ENCODE assay signal across 10 cellular contexts in genomic region chr7:81685263-81685868, GRCh38.
DNase-seq lines count a peak whose midpoint lies in the region; ATAC-seq and TF ChIP-seq lines count a peak whose summit lies in the region.
"Had no signal": no experiment of that assay in that cellular context is flagged by ENCODE, and none has a peak within 500 bp of the region (broad histone marks: within the 10 kb centered on the region; RNA-seq: fewer than 3 reads in every experiment).

No MANE protein-coding gene starts in this region.

- H3K79me2 ChIP-seq in GM23248 (ENCODE audit: insufficient read depth) = no peaks in the 10 kb centered on the region

- DNase-seq in GM23248 (no peak), Panc1 (ENCODE audit: low read depth, low spot score) (no peak), foreskin keratinocyte (no peak), thyroid gland (no peak), testis (no peak)
- DNase-seq in activated T-cell treated with anti-CD3 and anti-CD28 coated beads, Interleukin-2, amount 50 U/mL, for 4 hours = no peak
- DNase-seq: activated B cell treated with CpG ODN at 0.5 μM for 24 hours; stimulated activated naive CD4-positive, alpha-beta T cell had no signal

- H3K36me3 ChIP-seq in GM23248 (ENCODE audit: low read depth) (no peaks in the 10 kb centered on the region), Panc1 (ENCODE audit: control insufficient read depth, insufficient read depth, low read length) (no peaks in the 10 kb centered on the region; the same call in 1 of the 2 replicates), thyroid gland (no peaks in the 10 kb centered on the region), testis (ENCODE audit: low read depth, missing control alignments) (no peaks in the 10 kb centered on the region)

- WGBS in GM23248 (ENCODE audit: low coverage in 1 of 2, low lambda C conversion rate in 2 of 2, missing lambda C conversion rate in 2 of 2), 2 experiments = 39 to 40% methylated on average over 3 of the region's 3 CpGs
- 82 to 84% methylated on average over 3 of the region's 3 CpGs for WGBS in thyroid gland, 2 donors
- 70 to 71% methylated on average over 3 of the region's 3 CpGs for WGBS in testis, 2 donors

- peak overlapping the region; percentile 66 for H3K4me2 ChIP-seq in GM23248 (ENCODE audit: unreplicated experiment)

- H3K9ac ChIP-seq in GM23248 = no peak overlapping the region

- no TSS peak for BruUV-seq in Panc1 (replicated peaks; lab: Mats Ljungman, UMichigan)

- no peak overlapping the region for H3K4me3 ChIP-seq in GM23248
- no peak overlapping the region for H3K4me3 ChIP-seq in Panc1 (ENCODE audit: low read depth in 2 of 2, low read length in 2 of 2)
- H3K4me3 ChIP-seq in thyroid gland (replicated peaks in 1 of 3) = no peak overlapping the region
- H3K4me3 ChIP-seq in testis = no peak overlapping the region

- no peaks in the 10 kb centered on the region for H4K20me1 ChIP-seq in GM23248 (ENCODE audit: insufficient read depth)

- no peaks in the 10 kb centered on the region for H3K4me1 Mint-ChIP-seq in activated T-cell treated with anti-CD3 and anti-CD28 coated beads, Interleukin-2, amount 50 U/mL, for 4 hours (ENCODE audit: low read depth)
- H3K4me1 Mint-ChIP-seq: activated B cell treated with CpG ODN at 0.5 μM for 24 hours had no signal

- POLR2A ChIA-PET in Panc1 (lab: Charles Lee) = no interaction called here

- intact Hi-C loops in Panc1 (cut with micrococcal nuclease; ENCODE audit: unreplicated experiment) = no loop called here
- intact Hi-C loops in thyroid gland (cut with DNase I) = no loop called here
- intact Hi-C loops in testis (cut with DNase I; ENCODE audit: low total_unique reads) = no loop called here

- H3F3A ChIP-seq in GM23248 (ENCODE audit: insufficient read depth) = peaks cover 17% of the 10 kb centered on the region

- H3K36me3 Mint-ChIP-seq in activated T-cell treated with anti-CD3 and anti-CD28 coated beads, Interleukin-2, amount 50 U/mL, for 4 hours (ENCODE audit: insufficient read depth) = no peaks in the 10 kb centered on the region

- H2AFZ ChIP-seq in GM23248 = no peak overlapping the region

- peaks cover 5% of the 10 kb centered on the region for H3K9me3 Mint-ChIP-seq in activated T-cell treated with anti-CD3 and anti-CD28 coated beads, Interleukin-2, amount 50 U/mL, for 4 hours
- H3K9me3 Mint-ChIP-seq: activated B cell treated with CpG ODN at 0.5 μM for 24 hours had no signal

- TF ChIP-seq POLR2A in thyroid gland (IDR thresholded peaks at IDR 0.05) (no peak), testis (IDR thresholded peaks at IDR 0.05) (no peak)

- H3K9me3 ChIP-seq in GM23248 (ENCODE audit: low read depth) = no peaks in the 10 kb centered on the region
- H3K9me3 ChIP-seq in Panc1 (ENCODE audit: control insufficient read depth, insufficient read depth, low read depth, low read length) = no peaks in the 10 kb centered on the region
- no peaks in the 10 kb centered on the region for H3K9me3 ChIP-seq in thyroid gland
- H3K9me3 ChIP-seq in testis = no peaks in the 10 kb centered on the region

- no peaks in the 10 kb centered on the region for H3K27me3 ChIP-seq in GM23248 (replicated peaks; ENCODE audit: insufficient read depth)
- H3K27me3 ChIP-seq in Panc1 (ENCODE audit: control insufficient read depth, insufficient read depth, low read length) = no peaks in the 10 kb centered on the region
- H3K27me3 ChIP-seq in foreskin keratinocyte = no peaks in the 10 kb centered on the region
- H3K27me3 ChIP-seq in thyroid gland = no peaks in the 10 kb centered on the region
- H3K27me3 ChIP-seq in testis = no peaks in the 10 kb centered on the region

- ATAC-seq in Panc1 = peak; percentile 78
- no peak for ATAC-seq in foreskin keratinocyte
- ATAC-seq in activated T-cell treated with anti-CD3 and anti-CD28 coated beads, Interleukin-2, amount 50 U/mL, for 4 hours = no peak
- ATAC-seq in HG02571 (IDR thresholded peaks at IDR 0.05; ENCODE audit: unreplicated experiment) = no peak

- TF ChIP-seq CTCF in Panc1 (IDR thresholded peaks at IDR 0.05) (no peak), foreskin keratinocyte (conservative IDR thresholded peaks at IDR 0.05) (no peak), thyroid gland (IDR thresholded peaks at IDR 0.05) (no peak), testis (IDR thresholded peaks at IDR 0.05) (no peak)

- H3K9me2 ChIP-seq in GM23248 (ENCODE audit: insufficient read depth) = no peaks in the 10 kb centered on the region

- no peak overlapping the region for H3K4me3 Mint-ChIP-seq in activated T-cell treated with anti-CD3 and anti-CD28 coated beads, Interleukin-2, amount 50 U/mL, for 4 hours
- H3K4me3 Mint-ChIP-seq: activated B cell treated with CpG ODN at 0.5 μM for 24 hours; activated T-cell treated with anti-CD3 and anti-CD28 coated beads, Interleukin-2, amount 50 U/mL, for 72 hours had no signal

- peaks cover 21% of the 10 kb centered on the region for H3K4me1 ChIP-seq in GM23248 (ENCODE audit: insufficient read depth)
- peaks cover 11% of the 10 kb centered on the region; the same call in 1 of the 2 replicates for H3K4me1 ChIP-seq in Panc1 (ENCODE audit: control insufficient read depth, insufficient read depth, low read length)
- H3K4me1 ChIP-seq in foreskin keratinocyte = peaks cover 11% of the 10 kb centered on the region
- peaks cover 19 to 27% of the 10 kb centered on the region in 2 donors for H3K4me1 ChIP-seq in thyroid gland
- no peaks in the 10 kb centered on the region for H3K4me1 ChIP-seq in testis

- no peaks in the 10 kb centered on the region for H3K27me3 Mint-ChIP-seq in activated T-cell treated with anti-CD3 and anti-CD28 coated beads, Interleukin-2, amount 50 U/mL, for 4 hours (ENCODE audit: low read depth)
- H3K27me3 Mint-ChIP-seq: activated B cell treated with CpG ODN at 0.5 μM for 24 hours had no signal

- CTCF ChIA-PET in Panc1 (lab: Charles Lee) = no interaction called here

- H3K27ac ChIP-seq in GM23248 (peak overlapping the region; percentile 46), Panc1 (ENCODE audit: low read length) (no peak overlapping the region), foreskin keratinocyte (peak overlapping the region; percentile 20), thyroid gland (peak overlapping the region in 2 of 3 donors; percentile 30 to 66), testis (no peak overlapping the region)

- in situ Hi-C loops in GM23248 (cut with MboI) = no loop called here
- in situ Hi-C loops in Panc1 (cut with HindIII; ENCODE audit: low pct_unique_long_range_greater_than_20kb, low sequenced_read_pairs) = no loop called here

Comparison
In these comparisons a context has a peak if more than half of its experiments do, and no peak if none do; other contexts are left out.
1. H3K27ac ChIP-seq: peak in GM23248 (single experiment), foreskin keratinocyte (single experiment) and thyroid gland (2 of 3); none in Panc1 (single experiment) and testis (0 of 2).